27 cellular contexts compared by ENCODE assay signal in the genomic region with DNA sequence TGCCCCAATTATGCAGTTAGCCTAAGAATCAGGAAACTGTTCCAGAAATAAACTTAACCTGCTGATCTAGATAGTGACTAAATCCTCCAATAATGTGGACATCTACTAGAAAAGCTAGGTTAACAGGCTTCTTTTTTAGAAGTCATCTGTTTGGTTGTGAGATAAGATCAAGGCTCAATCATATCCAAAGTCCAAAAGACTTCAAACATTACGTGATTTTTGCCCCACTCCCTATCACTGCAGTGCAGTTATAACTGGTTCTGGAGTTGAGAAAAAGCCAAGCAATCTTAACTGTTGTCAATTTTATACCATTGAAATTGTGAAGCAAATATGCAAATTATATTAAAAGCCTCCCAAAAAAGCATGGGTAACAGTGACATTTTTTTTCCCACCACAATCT.
"Had no signal": no experiment of that assay in that cellular context is flagged by ENCODE, and none has a peak within 500 bp of the region (broad histone marks: within the 10 kb centered on the region; RNA-seq: fewer than 3 reads in every experiment).

No MANE protein-coding gene starts in this region.

- H3K36me3 ChIP-seq: neural progenitor cell, neutrophil, right atrium auricular region, spleen, tibial nerve, upper lobe of left lung, vagina had no signal

- H3K4me3 ChIP-seq: lung, neural progenitor cell, psoas muscle, right atrium auricular region, skin epidermis, spleen, tibial nerve, upper lobe of left lung, vagina had no signal

- H3K27me3 Mint-ChIP-seq: naive B cell; stimulated activated naive CD8-positive, alpha-beta T cell treated with anti-CD3 and anti-CD28 coated beads, Interleukin-15, amount 100 ng/mL, for 72 hours had no signal

- H3K4me1 ChIP-seq: neural progenitor cell, parathyroid adenoma, psoas muscle, right atrium auricular region, spleen, tibial nerve, upper lobe of left lung, vagina had no signal

- ATAC-seq: natural killer cell; psoas muscle; sciatic nerve; stimulated activated effector memory CD8-positive, alpha-beta T cell treated with anti-CD3 and anti-CD28 coated beads, Interleukin-12 subunit alpha, Interleukin-12 subunit beta, amount 100 ng/mL, for 72 hours; stimulated activated naive CD8-positive, alpha-beta T cell treated with anti-CD3 and anti-CD28 coated beads, Interleukin-15, amount 100 ng/mL, for 72 hours had no signal

- H3K9ac ChIP-seq: neural progenitor cell, parathyroid adenoma had no signal

- H3K4me3 Mint-ChIP-seq: immature natural killer cell; mesothelial cell of epicardium; naive B cell; natural killer cell; nephron progenitor cell; neural progenitor cell; stimulated activated effector memory CD8-positive, alpha-beta T cell treated with anti-CD3 and anti-CD28 coated beads, Interleukin-12 subunit alpha, Interleukin-12 subunit beta, amount 100 ng/mL, for 72 hours; stimulated activated naive CD8-positive, alpha-beta T cell treated with anti-CD3 and anti-CD28 coated beads, Interleukin-15, amount 100 ng/mL, for 72 hours had no signal

- H3K4me1 Mint-ChIP-seq: immature natural killer cell; mesothelial cell of epicardium; naive B cell; natural killer cell; nephron progenitor cell; neural progenitor cell; stimulated activated effector memory CD8-positive, alpha-beta T cell treated with anti-CD3 and anti-CD28 coated beads, Interleukin-12 subunit alpha, Interleukin-12 subunit beta, amount 100 ng/mL, for 72 hours; stimulated activated naive CD8-positive, alpha-beta T cell treated with anti-CD3 and anti-CD28 coated beads, Interleukin-15, amount 100 ng/mL, for 72 hours had no signal

- H3K36me3 Mint-ChIP-seq: immature natural killer cell; mesothelial cell of epicardium; naive B cell; natural killer cell; neural progenitor cell; stimulated activated effector memory CD8-positive, alpha-beta T cell treated with anti-CD3 and anti-CD28 coated beads, Interleukin-12 subunit alpha, Interleukin-12 subunit beta, amount 100 ng/mL, for 72 hours had no signal

- H3K9me3 Mint-ChIP-seq: nephron progenitor cell; neural progenitor cell; stimulated activated naive CD8-positive, alpha-beta T cell treated with anti-CD3 and anti-CD28 coated beads, Interleukin-15, amount 100 ng/mL, for 72 hours had no signal

- FAIRE-seq: islet of Langerhans had no signal

- DNase-seq: hypothalamus; immature natural killer cell; kidney; mesendoderm; naive B cell; natural killer cell; nephron progenitor cell; occipital lobe; psoas muscle; spleen; stimulated activated CD4-positive, alpha-beta T cell treated with anti-CD3 and anti-CD28 coated beads, Interleukin-4, amount 100 ng/mL, for 24 hours; stimulated activated naive CD4-positive, alpha-beta T cell treated with Interleukin-2 at 50 U/mL for 16 hours; stimulated activated naive CD8-positive, alpha-beta T cell treated with anti-CD3 and anti-CD28 coated beads, Interleukin-15, amount 100 ng/mL, for 72 hours; substantia nigra; upper lobe of left lung had no signal

- H3K27ac ChIP-seq: neural progenitor cell, neutrophil, parathyroid adenoma, psoas muscle, right atrium auricular region, skin epidermis, spleen, tibial nerve, upper lobe of left lung, vagina had no signal

- H3K27ac Mint-ChIP-seq: immature natural killer cell; mesothelial cell of epicardium; natural killer cell; nephron progenitor cell; neural progenitor cell; stimulated activated effector memory CD8-positive, alpha-beta T cell treated with anti-CD3 and anti-CD28 coated beads, Interleukin-12 subunit alpha, Interleukin-12 subunit beta, amount 100 ng/mL, for 72 hours; stimulated activated naive CD8-positive, alpha-beta T cell treated with anti-CD3 and anti-CD28 coated beads, Interleukin-15, amount 100 ng/mL, for 72 hours had no signal

- H3K27me3 ChIP-seq: neural progenitor cell, neutrophil, right atrium auricular region, spleen, tibial nerve, upper lobe of left lung, vagina had no signal

- H3K9me3 ChIP-seq: neutrophil, right atrium auricular region, tibial nerve, upper lobe of left lung, vagina had no signal
